In the genomic region with DNA sequence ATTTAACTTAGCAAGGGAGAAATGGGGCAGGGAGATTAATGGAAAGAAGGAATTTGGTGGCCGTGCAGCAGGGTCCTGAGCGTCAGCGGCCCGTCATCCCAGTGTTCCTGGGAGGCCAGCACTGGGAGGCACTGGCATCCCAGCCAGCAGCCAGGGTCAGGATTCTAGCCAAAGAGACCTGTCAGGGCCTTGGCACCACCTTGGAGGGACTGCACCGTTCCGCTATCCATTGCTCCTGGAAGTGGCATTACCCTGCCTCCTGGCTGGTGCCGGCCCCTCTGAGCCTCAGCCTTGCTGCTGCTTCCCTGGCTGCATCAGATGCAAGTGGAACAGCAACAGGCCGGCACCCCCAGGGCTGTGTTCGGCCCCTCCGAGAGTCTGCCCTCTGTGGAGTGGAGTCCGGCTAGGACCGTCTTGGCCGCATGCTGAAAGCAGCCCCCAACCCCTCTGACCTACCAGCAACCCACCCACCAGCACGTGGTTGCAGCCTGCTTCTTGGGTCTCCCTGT, we compare ENCODE assay signal across 29 cellular contexts. TPM values are rescaled to one million over a fixed set of nuclear protein-coding genes. Genes with fewer than 3 reads are reported as not detected.
"Had no signal": no experiment of that assay in that cellular context is flagged by ENCODE, and none has a peak within 500 bp of the region (broad histone marks: within the 10 kb centered on the region; RNA-seq: fewer than 3 reads in every experiment).

No MANE protein-coding gene starts in this region.

- H3K27ac ChIP-seq: heart left ventricle, hepatocyte, lower lobe of right lung, parathyroid adenoma, sigmoid colon, spleen, suprapubic skin, thoracic aorta, tibial artery, upper lobe of right lung had no signal

- H3K9me3 Mint-ChIP-seq: naive B cell; natural killer cell treated with Interleukin-12 subunit alpha and Interleukin-12 subunit beta and Interleukin-15 and Interleukin-18, amount 100 ng/mL, for 72 hours; stimulated activated effector memory CD8-positive, alpha-beta T cell treated with anti-CD3 and anti-CD28 coated beads, Interleukin-12 subunit alpha, Interleukin-12 subunit beta, amount 100 ng/mL, for 72 hours; stimulated activated naive CD8-positive, alpha-beta T cell treated with anti-CD3 and anti-CD28 coated beads, Interleukin-15, Interleukin-2, amounts not matched to agents 100 ng/mL and 50 ng/mL, for 24 hours had no signal

- H3K27me3 Mint-ChIP-seq: stimulated activated naive CD8-positive, alpha-beta T cell treated with anti-CD3 and anti-CD28 coated beads, Interleukin-15, Interleukin-2, amounts not matched to agents 100 ng/mL and 50 ng/mL, for 24 hours had no signal

- ATAC-seq: lower lobe of right lung; natural killer cell treated with Interleukin-12 subunit alpha and Interleukin-12 subunit beta and Interleukin-15 and Interleukin-18, amount 100 ng/mL, for 72 hours; right cardiac atrium; stimulated activated effector memory CD8-positive, alpha-beta T cell treated with anti-CD3 and anti-CD28 coated beads, Interleukin-12 subunit alpha, Interleukin-12 subunit beta, amount 100 ng/mL, for 72 hours; upper lobe of right lung had no signal

- DNase-seq: glutamatergic neuron; islet precursor cell; lower lobe of right lung; mammary epithelial cell; mesenchymal stem cell; naive B cell; nucleus accumbens; sigmoid colon; small intestine; spleen; stimulated activated CD4-positive, alpha-beta T cell treated with anti-CD3 and anti-CD28 coated beads, Interleukin-4, amount 100 ng/mL, for 24 hours; stimulated activated naive CD4-positive, alpha-beta T cell; tibial artery; trophoblast cell; upper lobe of right lung had no signal

- H3K9ac ChIP-seq: parathyroid adenoma had no signal

- H3K36me3 Mint-ChIP-seq: naive B cell; natural killer cell treated with Interleukin-12 subunit alpha and Interleukin-12 subunit beta and Interleukin-15 and Interleukin-18, amount 100 ng/mL, for 72 hours; stimulated activated effector memory CD8-positive, alpha-beta T cell treated with anti-CD3 and anti-CD28 coated beads, Interleukin-12 subunit alpha, Interleukin-12 subunit beta, amount 100 ng/mL, for 72 hours had no signal

- H3K4me1 ChIP-seq: lower lobe of right lung, parathyroid adenoma, tibial artery had no signal

- H3K27me3 ChIP-seq: hepatocyte, sigmoid colon, suprapubic skin, upper lobe of right lung had no signal

- H3K27ac Mint-ChIP-seq: naive B cell; natural killer cell treated with Interleukin-12 subunit alpha and Interleukin-12 subunit beta and Interleukin-15 and Interleukin-18, amount 100 ng/mL, for 72 hours; stimulated activated effector memory CD8-positive, alpha-beta T cell treated with anti-CD3 and anti-CD28 coated beads, Interleukin-12 subunit alpha, Interleukin-12 subunit beta, amount 100 ng/mL, for 72 hours; stimulated activated naive CD8-positive, alpha-beta T cell treated with anti-CD3 and anti-CD28 coated beads, Interleukin-15, Interleukin-2, amounts not matched to agents 100 ng/mL and 50 ng/mL, for 24 hours had no signal

- H3K36me3 ChIP-seq: heart left ventricle, lower lobe of right lung, sigmoid colon, spleen, suprapubic skin, thoracic aorta, tibial artery, upper lobe of right lung had no signal

- H3K4me1 Mint-ChIP-seq: naive B cell; stimulated activated effector memory CD8-positive, alpha-beta T cell treated with anti-CD3 and anti-CD28 coated beads, Interleukin-12 subunit alpha, Interleukin-12 subunit beta, amount 100 ng/mL, for 72 hours had no signal

- H2AFZ ChIP-seq: hepatocyte, parathyroid adenoma had no signal

- H3K9me3 ChIP-seq: heart left ventricle, lower lobe of right lung, sigmoid colon, spleen, suprapubic skin, thoracic aorta, tibial artery, upper lobe of right lung had no signal

- H3K4me2 ChIP-seq: hepatocyte had no signal

- H3K4me3 ChIP-seq: heart left ventricle, hepatocyte, lower lobe of right lung, sigmoid colon, spleen, suprapubic skin, thoracic aorta, tibial artery, upper lobe of right lung had no signal

- H3K79me2 ChIP-seq: hepatocyte, parathyroid adenoma had no signal

- H3K4me3 Mint-ChIP-seq: naive B cell; natural killer cell treated with Interleukin-12 subunit alpha and Interleukin-12 subunit beta and Interleukin-15 and Interleukin-18, amount 100 ng/mL, for 72 hours; stimulated activated effector memory CD8-positive, alpha-beta T cell treated with anti-CD3 and anti-CD28 coated beads, Interleukin-12 subunit alpha, Interleukin-12 subunit beta, amount 100 ng/mL, for 72 hours; stimulated activated naive CD8-positive, alpha-beta T cell treated with anti-CD3 and anti-CD28 coated beads, Interleukin-15, Interleukin-2, amounts not matched to agents 100 ng/mL and 50 ng/mL, for 24 hours had no signal

RNA-seq across cellular contexts. Expression of gene RASD2, which starts 30.1 kb away (rescaled TPM):
- total RNA-seq: osteocyte, pulmonary artery endothelial cell had no signal

RNA-seq across cellular contexts. Expression of gene MB, which starts 46.4 kb away (rescaled TPM):
- total RNA-seq: hepatocyte; kidney epithelial cell; mammary epithelial cell; natural killer cell treated with Interleukin-12 subunit alpha and Interleukin-12 subunit beta and Interleukin-15 and Interleukin-18, amount 100 ng/mL, for 72 hours; osteocyte; pulmonary artery endothelial cell; renal cortical epithelial cell; subcutaneous adipose tissue; thoracic aorta had no signal
